19 cellular contexts compared by ENCODE assay signal in the genomic region with DNA sequence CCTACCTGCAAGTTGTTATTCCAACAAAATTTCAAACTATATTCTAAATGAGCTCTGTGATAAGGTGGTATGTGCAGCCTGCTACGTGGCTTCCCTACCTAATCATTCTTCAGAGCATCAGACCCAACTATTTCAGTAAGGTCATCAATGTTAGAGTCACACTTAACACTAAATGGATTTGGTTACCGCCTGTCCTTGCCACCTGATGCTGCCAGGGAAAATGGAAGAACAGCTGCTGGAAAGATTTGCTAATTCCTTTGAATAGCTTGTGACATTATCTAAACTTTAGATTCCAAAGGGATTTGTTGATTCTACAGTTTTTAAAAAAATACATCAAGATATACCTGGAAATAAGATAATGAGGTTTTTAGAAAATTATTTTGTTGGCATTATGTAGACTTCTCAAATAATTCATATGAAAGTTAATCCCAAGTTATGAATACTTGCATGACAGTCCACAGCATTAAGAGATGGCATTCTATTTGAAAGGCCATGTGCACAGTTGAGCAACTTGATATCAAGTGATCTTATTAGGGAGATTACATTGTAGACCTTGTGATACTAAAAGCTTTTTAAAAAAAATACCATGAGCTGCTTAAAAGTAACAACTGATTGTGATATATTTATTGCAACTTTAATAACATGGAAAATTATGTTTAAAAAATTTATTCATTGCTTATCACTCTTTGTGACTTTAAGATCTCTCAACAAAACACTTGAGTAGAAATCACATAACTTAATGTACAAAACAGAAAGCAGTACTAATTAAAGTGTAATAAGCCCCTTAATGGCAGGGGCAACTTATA.
DNase-seq lines count a peak whose midpoint lies in the region; ATAC-seq and TF ChIP-seq lines count a peak whose summit lies in the region.
"Had no signal": no experiment of that assay in that cellular context is flagged by ENCODE, and none has a peak within 500 bp of the region (broad histone marks: within the 10 kb centered on the region; RNA-seq: fewer than 3 reads in every experiment).

No MANE protein-coding gene starts in this region.

- H3K27ac ChIP-seq in DOHH2 (ENCODE audit: low read depth, low read length), result no peak overlapping the region
- H3K27ac ChIP-seq in psoas muscle, result peak overlapping the region; percentile 87
- H3K27ac ChIP-seq in aorta (ENCODE audit: low read depth in 1 of 2, low read length in 2 of 2), result no peak overlapping the region

- ATAC-seq in psoas muscle (peak; percentile 91 to 93 (median 92)), aorta (ENCODE audit: low FRiP score) (no peak), HG02885 (IDR thresholded peaks at IDR 0.05; ENCODE audit: poor library complexity, unreplicated experiment) (no peak)

- H3K27me3 ChIP-seq in DOHH2 (ENCODE audit: control insufficient read depth, low read length), result no peaks in the 10 kb centered on the region
- H3K27me3 ChIP-seq in psoas muscle (ENCODE audit: insufficient read depth in 3 of 3, low read length in 2 of 3), result no peaks in the 10 kb centered on the region
- no peaks in the 10 kb centered on the region for H3K27me3 ChIP-seq in aorta (ENCODE audit: control insufficient read depth in 1 of 2, insufficient read depth in 2 of 2, low read length in 1 of 2)
- H3K27me3 ChIP-seq: BE2C, MG63 had no signal

- peak; percentile 45 to 80 for DNase-seq in NCI-H524 (lab: John Stamatoyannopoulos, UW)
- DNase-seq in amniotic epithelial cell (ENCODE audit: low read depth), result peak; percentile 4
- DNase-seq in psoas muscle, result no peak
- no peak for DNase-seq in aorta
- no peak for DNase-seq in T-helper 9 cell
- DNase-seq: BE2C; Calu3; CD4-positive, alpha-beta memory T cell; DND-41; H9; MG63; NCI-H1092; NCI-H1694; NCI-H2107; NCI-H446; NCI-H748 treated with DMSO at 0.1 percent for 48 hours had no signal

- intact Hi-C loops in psoas muscle (cut with DNase I) (loop anchor here in 1 of 2 donors (5.0 kb wide), 2 partner anchors 39 to 99 kb away; a partner anchor contains a TSS), aorta (cut with DNase I) (no loop called here)

- H3K79me2 ChIP-seq in DOHH2 (ENCODE audit: control insufficient read depth, low read length), result no peaks in the 10 kb centered on the region

- H3K9me2 ChIP-seq in DOHH2 (replicated peaks; ENCODE audit: control insufficient read depth, low read length), result no peaks in the 10 kb centered on the region

- H3K4me3 ChIP-seq in DOHH2 (ENCODE audit: low read length), result no peak overlapping the region
- peak overlapping the region; percentile 32 for H3K4me3 ChIP-seq in psoas muscle
- H3K4me3 ChIP-seq in aorta (ENCODE audit: low read length in 2 of 2), result no peak overlapping the region
- H3K4me3 ChIP-seq: MG63, SK-N-MC had no signal

- peaks cover 3% of the 10 kb centered on the region; the same call in 1 of the 2 replicates for H3F3A ChIP-seq in DOHH2 (ENCODE audit: control insufficient read depth, insufficient read depth)

- peak overlapping the region; percentile 55; the same call in 1 of the 2 replicates for H3K4me2 ChIP-seq in DOHH2 (ENCODE audit: low read length)

- WGBS in psoas muscle, 3 donors, result 30 to 48% (median 32%) methylated on average over 2 of the region's 2 CpGs
- WGBS in aorta, 2 donors, result 84 to 94% methylated on average over 2 of the region's 2 CpGs

- TF ChIP-seq CTCF in DOHH2 (IDR thresholded peaks at IDR 0.05; ENCODE audit: low read depth, low read length, poor library complexity, severe bottlenecking), result no peak
- TF ChIP-seq CTCF in psoas muscle (IDR thresholded peaks at IDR 0.05), result no peak

- H3K4me1 ChIP-seq in DOHH2 (ENCODE audit: control insufficient read depth, low read length) (peaks cover 47% of the 10 kb centered on the region), psoas muscle (peaks cover 26% of the 10 kb centered on the region), aorta (ENCODE audit: control insufficient read depth in 1 of 2, insufficient read depth in 2 of 2, low read length in 2 of 2) (peaks cover 0 to 1% of the 10 kb centered on the region in 2 donors)

- H3K36me3 ChIP-seq in DOHH2 (ENCODE audit: control insufficient read depth, low read length) (no peaks in the 10 kb centered on the region), psoas muscle (ENCODE audit: insufficient read depth in 1 of 2, low read depth in 1 of 2) (no peaks in the 10 kb centered on the region), aorta (ENCODE audit: control insufficient read depth in 1 of 2, insufficient read depth in 2 of 2, low read length in 1 of 2) (no peaks in the 10 kb centered on the region)
- H3K36me3 ChIP-seq: BE2C, MG63 had no signal

- H4K20me1 ChIP-seq in DOHH2 (ENCODE audit: control insufficient read depth, insufficient read depth, low read depth, low read length), result no peaks in the 10 kb centered on the region

- H3K9me3 ChIP-seq in DOHH2 (ENCODE audit: control insufficient read depth, insufficient read depth, low read length), result no peaks in the 10 kb centered on the region
- no peaks in the 10 kb centered on the region for H3K9me3 ChIP-seq in psoas muscle
- H3K9me3 ChIP-seq in aorta (ENCODE audit: control insufficient read depth, low read length), result no peaks in the 10 kb centered on the region
- H3K9me3 ChIP-seq: BE2C, MG63 had no signal

Comparison
In these comparisons a context has a peak if more than half of its experiments do, and no peak if none do; other contexts are left out.
1. DNase-seq: peak in NCI-H524 (2 of 2) and amniotic epithelial cell (single experiment); none in psoas muscle (0 of 2), aorta (0 of 2) and T-helper 9 cell (single experiment).
2. ATAC-seq: peak in psoas muscle (4 of 4); none in aorta (single experiment) and HG02885 (single experiment).